In the genomic region with DNA sequence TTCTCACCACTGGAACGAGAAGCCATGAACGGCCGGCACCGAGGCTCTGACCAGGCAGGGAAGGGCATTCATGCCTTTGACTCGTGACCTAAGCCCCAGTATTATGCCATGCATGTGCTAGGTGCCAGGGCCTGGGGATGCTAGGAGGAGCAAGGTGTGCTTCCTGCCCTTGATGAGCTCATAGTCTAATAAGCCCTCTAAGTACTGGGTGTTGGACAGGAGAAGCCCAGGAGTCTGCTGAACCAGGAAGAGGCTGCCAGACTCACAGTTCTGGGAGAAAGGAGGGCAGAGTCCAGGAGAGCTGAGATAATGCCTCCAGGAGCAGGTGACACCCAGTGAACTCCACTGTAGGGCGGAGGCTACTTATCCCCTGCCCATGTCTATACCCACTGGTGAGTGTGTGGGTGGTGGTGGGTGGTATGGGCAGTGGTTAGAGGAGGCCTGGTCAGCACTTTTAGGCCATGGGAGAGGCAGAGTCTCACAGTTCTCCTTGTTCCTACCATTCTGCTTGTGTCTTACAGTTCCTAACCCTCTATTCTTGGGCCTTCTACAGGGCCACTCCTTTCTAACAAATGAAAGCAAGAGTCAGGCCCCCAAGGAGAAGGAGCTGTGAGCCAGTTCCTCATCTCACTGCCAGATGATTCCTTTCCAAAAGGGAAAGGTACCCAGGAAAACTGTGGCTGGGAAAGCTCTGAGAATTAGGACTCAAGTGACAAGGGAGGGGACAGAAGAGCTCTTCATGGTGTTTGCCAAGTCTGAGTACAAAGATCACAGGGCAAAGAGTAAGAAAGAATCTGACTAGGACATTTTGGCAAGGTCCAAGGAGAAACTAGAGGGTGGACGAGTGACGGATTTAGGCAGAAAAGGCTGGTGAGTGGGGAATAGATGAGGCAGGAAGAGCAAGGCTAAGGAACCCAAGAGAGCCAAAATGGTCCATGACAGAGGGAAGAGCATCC, we compare ENCODE assay signal across 19 cellular contexts. TPM values are rescaled to one million over a fixed set of nuclear protein-coding genes. Genes with fewer than 3 reads are reported as not detected.
DNase-seq lines count a peak whose midpoint lies in the region; ATAC-seq and TF ChIP-seq lines count a peak whose summit lies in the region.
"Had no signal": no experiment of that assay in that cellular context is flagged by ENCODE, and none has a peak within 500 bp of the region (broad histone marks: within the 10 kb centered on the region; RNA-seq: fewer than 3 reads in every experiment).

No MANE protein-coding gene starts in this region.

- DNase-seq in activated CD8-positive, alpha-beta T cell treated with anti-CD3 and anti-CD28 coated beads, Interleukin-2, amount 10 ng/mL, durations not matched to agents 7 days and 5 days = peak; percentile 12
- DNase-seq in activated CD8-positive, alpha-beta T cell treated with anti-CD3 and anti-CD28 coated beads for 36 hours = no peak
- DNase-seq in mucosa of descending colon = peak; percentile 71 to 82 (median 73)
- peak; percentile 82 for DNase-seq in transverse colon
- DNase-seq in HAP-1 (ENCODE audit: low spot score in 2 of 2) = no peak
- DNase-seq in activated gamma-delta T cell treated with Interleukin-2 at 50 U/mL for 16 hours = no peak
- DNase-seq: CD8-positive, alpha-beta T cell; GDM1; MV-4-11; NCI-H187 treated with DMSO at 0.1 percent for 48 hours; NCI-H345; NCI-H526; OCI-M1 had no signal

- H3K27ac ChIP-seq in duodenal mucosa (ENCODE audit: low read depth, low read length) (peak overlapping the region; percentile 68), transverse colon (peak overlapping the region; percentile 73 to 83 (median 81))
- H3K27ac ChIP-seq: 22Rv1, BLaER1, RWPE1, SJSA1 had no signal

- POLR2A ChIA-PET in activated CD8-positive, alpha-beta T cell treated with anti-CD3 and anti-CD28 coated beads, Interleukin-2, amount 10 ng/mL, durations not matched to agents 7 days and 5 days (lab: Charles Lee) = interaction anchor here (0.7 kb wide), 1 partner anchor 15 kb away, joined by 3 read pairs; no protein-coding TSS in a partner anchor
- POLR2A ChIA-PET in activated CD8-positive, alpha-beta T cell treated with anti-CD3 and anti-CD28 coated beads for 36 hours (lab: Charles Lee) = interaction anchor here (0.6 kb wide), 1 partner anchor 86 kb away, joined by 3 read pairs; no protein-coding TSS in a partner anchor

- H3K36me3 ChIP-seq in duodenal mucosa (ENCODE audit: control insufficient read depth in 1 of 2, insufficient read depth in 2 of 2, low read length in 2 of 2) = no peaks in the 10 kb centered on the region
- no peaks in the 10 kb centered on the region for H3K36me3 ChIP-seq in mucosa of descending colon (ENCODE audit: low read depth)
- no peaks in the 10 kb centered on the region for H3K36me3 ChIP-seq in transverse colon
- H3K36me3 ChIP-seq in HAP-1 (replicated peaks) = no peaks in the 10 kb centered on the region
- H3K36me3 ChIP-seq: BLaER1, SJSA1 had no signal

- H3K4me3 ChIP-seq in duodenal mucosa (ENCODE audit: low read depth in 1 of 2, low read length in 2 of 2) (peak overlapping the region in 1 of 2 donors; percentile 18), mucosa of descending colon (no peak overlapping the region), transverse colon (no peak overlapping the region), HAP-1 (no peak overlapping the region)
- H3K4me3 ChIP-seq: BLaER1, SJSA1 had no signal

- CTCF ChIA-PET in activated CD8-positive, alpha-beta T cell treated with anti-CD3 and anti-CD28 coated beads, Interleukin-2, amount 10 ng/mL, durations not matched to agents 7 days and 5 days (lab: Charles Lee) = interaction anchor here (0.9 kb wide), 1 partner anchor 35 kb away, joined by 3 read pairs; no protein-coding TSS in a partner anchor
- CTCF ChIA-PET in activated CD8-positive, alpha-beta T cell treated with anti-CD3 and anti-CD28 coated beads for 36 hours (lab: Charles Lee) = interaction anchor here (1.1 to 5.4 kb wide), 3 partner anchors 18 to 320 kb away, joined by 3 to 31 read pairs (median 4); no protein-coding TSS in a partner anchor

- H3K27me3 Mint-ChIP-seq in activated CD8-positive, alpha-beta T cell treated with anti-CD3 and anti-CD28 coated beads, Interleukin-2, amount 10 ng/mL, durations not matched to agents 7 days and 5 days (ENCODE audit: low read depth) = peaks cover 59% of the 10 kb centered on the region
- peaks cover 31% of the 10 kb centered on the region for H3K27me3 Mint-ChIP-seq in activated CD8-positive, alpha-beta T cell treated with anti-CD3 and anti-CD28 coated beads for 36 hours

- intact Hi-C loops in activated CD8-positive, alpha-beta T cell treated with anti-CD3 and anti-CD28 coated beads for 36 hours (cut with micrococcal nuclease) = no loop called here
- intact Hi-C loops in mucosa of descending colon (cut with DNase I, micrococcal nuclease) = no loop called here
- intact Hi-C loops in transverse colon (cut with DNase I; ENCODE audit: low total_unique reads) = no loop called here

- H3K27me3 ChIP-seq in duodenal mucosa (ENCODE audit: control insufficient read depth in 1 of 2, insufficient read depth in 2 of 2, low read length in 2 of 2) = no peaks in the 10 kb centered on the region
- no peaks in the 10 kb centered on the region for H3K27me3 ChIP-seq in transverse colon
- H3K27me3 ChIP-seq in HAP-1 (ENCODE audit: low read depth) = no peaks in the 10 kb centered on the region; the same call in 1 of the 2 replicates
- H3K27me3 ChIP-seq: BLaER1, SJSA1 had no signal

- peak; percentile 53 for TF ChIP-seq POLR2A in transverse colon (IDR thresholded peaks at IDR 0.05)

- H3K27ac Mint-ChIP-seq in activated CD8-positive, alpha-beta T cell treated with anti-CD3 and anti-CD28 coated beads, Interleukin-2, amount 10 ng/mL, durations not matched to agents 7 days and 5 days = no peak overlapping the region
- H3K27ac Mint-ChIP-seq in activated CD8-positive, alpha-beta T cell treated with anti-CD3 and anti-CD28 coated beads for 36 hours = no peak overlapping the region
- H3K27ac Mint-ChIP-seq: CD8-positive, alpha-beta T cell had no signal

- H3K36me3 Mint-ChIP-seq in activated CD8-positive, alpha-beta T cell treated with anti-CD3 and anti-CD28 coated beads, Interleukin-2, amount 10 ng/mL, durations not matched to agents 7 days and 5 days (ENCODE audit: low read depth) = no peaks in the 10 kb centered on the region
- peaks cover 4% of the 10 kb centered on the region for H3K36me3 Mint-ChIP-seq in activated CD8-positive, alpha-beta T cell treated with anti-CD3 and anti-CD28 coated beads for 36 hours (ENCODE audit: low read depth)

- H3K9ac ChIP-seq in duodenal mucosa (ENCODE audit: low read depth in 1 of 2, low read length in 2 of 2) = peak overlapping the region in 1 of 2 donors; percentile 13
- H3K9ac ChIP-seq: BLaER1 had no signal

- peaks cover 13% of the 10 kb centered on the region for H3K4me1 Mint-ChIP-seq in activated CD8-positive, alpha-beta T cell treated with anti-CD3 and anti-CD28 coated beads, Interleukin-2, amount 10 ng/mL, durations not matched to agents 7 days and 5 days (ENCODE audit: low read depth)
- H3K4me1 Mint-ChIP-seq in activated CD8-positive, alpha-beta T cell treated with anti-CD3 and anti-CD28 coated beads for 36 hours (ENCODE audit: low read depth) = peaks cover 16% of the 10 kb centered on the region

- 36 to 73% methylated on average over 2 to 8 of the region's 8 CpGs for WGBS in transverse colon (ENCODE audit: low coverage in 1 of 2), 2 donors

- TF ChIP-seq CTCF in activated CD8-positive, alpha-beta T cell treated with anti-CD3 and anti-CD28 coated beads for 36 hours (IDR thresholded peaks at IDR 0.05) = no peak
- TF ChIP-seq CTCF in mucosa of descending colon (IDR thresholded peaks at IDR 0.05) = no peak
- no peak for TF ChIP-seq CTCF in transverse colon (IDR thresholded peaks at IDR 0.05)

- no peak for TF ChIP-seq EP300 in transverse colon (IDR thresholded peaks at IDR 0.05; ENCODE audit: low read depth)

- in situ Hi-C loops in transverse colon (cut with MboI; ENCODE audit: low pct_ligation_motif_present in 1 of 4, low pct_unique_long_range_greater_than_20kb in 1 of 4, low sequenced_read_pairs in 3 of 4) (no loop called here), HAP-1 (cut with MboI; ENCODE audit: low sequenced_read_pairs) (no loop called here)

- no peak for ATAC-seq in activated CD8-positive, alpha-beta T cell treated with anti-CD3 and anti-CD28 coated beads, Interleukin-2, amount 10 ng/mL, durations not matched to agents 7 days and 5 days
- ATAC-seq in activated CD8-positive, alpha-beta T cell treated with anti-CD3 and anti-CD28 coated beads for 36 hours = no peak
- ATAC-seq in mucosa of descending colon (peak; percentile 91), GM18867 (IDR thresholded peaks at IDR 0.05; ENCODE audit: unreplicated experiment) (no peak)
- ATAC-seq: CD8-positive, alpha-beta T cell had no signal

- H3K9me3 ChIP-seq in duodenal mucosa (ENCODE audit: control insufficient read depth in 1 of 2, low read length in 2 of 2) = no peaks in the 10 kb centered on the region
- no peaks in the 10 kb centered on the region for H3K9me3 ChIP-seq in mucosa of descending colon
- no peaks in the 10 kb centered on the region for H3K9me3 ChIP-seq in transverse colon
- no peaks in the 10 kb centered on the region for H3K9me3 ChIP-seq in HAP-1
- H3K9me3 ChIP-seq: BLaER1, SJSA1 had no signal

- no peak overlapping the region for H3K4me3 Mint-ChIP-seq in activated CD8-positive, alpha-beta T cell treated with anti-CD3 and anti-CD28 coated beads, Interleukin-2, amount 10 ng/mL, durations not matched to agents 7 days and 5 days
- no peak overlapping the region for H3K4me3 Mint-ChIP-seq in activated CD8-positive, alpha-beta T cell treated with anti-CD3 and anti-CD28 coated beads for 36 hours
- H3K4me3 Mint-ChIP-seq: CD8-positive, alpha-beta T cell had no signal

- H3K4me1 ChIP-seq in duodenal mucosa (ENCODE audit: control insufficient read depth in 1 of 2, insufficient read depth in 2 of 2, low read length in 2 of 2) (peaks cover 19 to 22% of the 10 kb centered on the region in 2 donors), mucosa of descending colon (ENCODE audit: low read depth) (peaks cover 21% of the 10 kb centered on the region), transverse colon (peaks cover 5 to 21% (median 13%) of the 10 kb centered on the region in 4 donors), HAP-1 (peaks cover 8% of the 10 kb centered on the region)

- no peaks in the 10 kb centered on the region for H3K9me3 Mint-ChIP-seq in activated CD8-positive, alpha-beta T cell treated with anti-CD3 and anti-CD28 coated beads, Interleukin-2, amount 10 ng/mL, durations not matched to agents 7 days and 5 days (ENCODE audit: insufficient read depth)
- H3K9me3 Mint-ChIP-seq in activated CD8-positive, alpha-beta T cell treated with anti-CD3 and anti-CD28 coated beads for 36 hours = no peaks in the 10 kb centered on the region
- H3K9me3 Mint-ChIP-seq: CD8-positive, alpha-beta T cell had no signal

RNA-seq across cellular contexts. Expression of a gene that starts 3.6 kb away (rescaled TPM):
- 10 to 100 TPM; 11.3 to 12.3 TPM for total RNA-seq in activated CD8-positive, alpha-beta T cell treated with anti-CD3 and anti-CD28 coated beads, Interleukin-2, amount 10 ng/mL, durations not matched to agents 7 days and 5 days
- 10 to 100 TPM; 47.9 to 48.2 TPM for total RNA-seq in activated CD8-positive, alpha-beta T cell treated with anti-CD3 and anti-CD28 coated beads for 36 hours
- 100 to 1,000 TPM; 112 to 144 (median 139) TPM for total RNA-seq in mucosa of descending colon
- 10 to 100 TPM; 44.8 to 96.5 (median 65.3) TPM for total RNA-seq in transverse colon

Comparison
In these comparisons a context has a peak if more than half of its experiments do, and no peak if none do; other contexts are left out.
1. DNase-seq: peak in activated CD8-positive, alpha-beta T cell treated with anti-CD3 and anti-CD28 coated beads, Interleukin-2, amount 10 ng/mL, durations not matched to agents 7 days and 5 days (single experiment), mucosa of descending colon (3 of 3) and transverse colon (single experiment); none in activated CD8-positive, alpha-beta T cell treated with anti-CD3 and anti-CD28 coated beads for 36 hours (single experiment), HAP-1 (0 of 2) and activated gamma-delta T cell treated with Interleukin-2 at 50 U/mL for 16 hours (single experiment).